ENCODE assay signal across 32 cellular contexts in the genomic region with DNA sequence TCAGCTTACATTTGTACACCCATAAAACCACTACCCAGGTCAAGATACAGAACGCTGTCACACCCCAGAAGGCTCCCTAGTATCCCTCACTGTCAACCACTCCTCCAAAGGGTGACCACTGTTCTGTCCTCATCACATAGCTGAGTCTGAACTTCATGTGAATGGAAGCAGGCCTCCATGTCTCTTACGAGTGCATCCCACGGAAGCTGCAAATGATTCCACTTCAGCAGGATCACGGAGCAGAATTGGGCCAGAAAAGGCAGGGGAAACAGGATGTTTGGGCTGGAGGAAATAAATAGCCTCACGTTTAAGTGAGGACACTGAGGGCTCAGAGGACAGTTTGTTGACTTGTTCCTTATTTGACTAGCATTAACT. TPM values are rescaled to one million over a fixed set of nuclear protein-coding genes. Genes with fewer than 3 reads are reported as not detected.
DNase-seq lines count a peak whose midpoint lies in the region; ATAC-seq, FAIRE-seq and TF ChIP-seq lines count a peak whose summit lies in the region.
"Had no signal": no experiment of that assay in that cellular context is flagged by ENCODE, and none has a peak within 500 bp of the region (broad histone marks: within the 10 kb centered on the region; RNA-seq: fewer than 3 reads in every experiment).

No MANE protein-coding gene starts in this region.

- in situ Hi-C loops in HepG2 (cut with HindIII; ENCODE audit: extremely low pct_ligation_motif_present, low pct_unique_long_range_greater_than_20kb), result no loop called here

- H3K79me2 ChIP-seq in HepG2 (ENCODE audit: insufficient read depth, low read length), result no peaks in the 10 kb centered on the region

- H3K27me3 ChIP-seq in liver (ENCODE audit: control insufficient read depth in 4 of 4, insufficient read depth in 4 of 4, low read length in 3 of 4) (no peaks in the 10 kb centered on the region), HepG2 (ENCODE audit: control insufficient read depth in 1 of 2, insufficient read depth in 2 of 2, low read length in 2 of 2) (peaks cover 0 to 22% of the 10 kb centered on the region in 2 experiments; a peak in 3 of 5 replicates), pancreas (no peaks in the 10 kb centered on the region)
- H3K27me3 ChIP-seq: BLaER1, gastrocnemius medialis, vagina had no signal

- TF ChIP-seq CTCF in liver (IDR thresholded peaks at IDR 0.05; ENCODE audit: low read depth, low read length, missing input control) (no peak), HepG2 (CRISPR knock-in tag; IDR thresholded peaks at IDR 0.05) (no peak), coronary artery (IDR thresholded peaks at IDR 0.05) (no peak), pancreas (IDR thresholded peaks at IDR 0.05) (no peak), CD14-positive monocyte (IDR thresholded peaks at IDR 0.05) (no peak)

- H3K9me3 ChIP-seq in liver (ENCODE audit: control insufficient read depth in 4 of 4, low read length in 3 of 4), result no peaks in the 10 kb centered on the region
- no peaks in the 10 kb centered on the region for H3K9me3 ChIP-seq in HepG2 (ENCODE audit: low read length)
- H3K9me3 ChIP-seq in pancreas, result no peaks in the 10 kb centered on the region
- H3K9me3 ChIP-seq: BLaER1, Caco-2, gastrocnemius medialis, thoracic aorta, vagina had no signal

- H3K4me1 ChIP-seq in liver (ENCODE audit: control insufficient read depth in 4 of 4, insufficient read depth in 4 of 4, low read length in 3 of 4), result no peaks in the 10 kb centered on the region
- H3K4me1 ChIP-seq in HepG2 (ENCODE audit: insufficient read depth, low read length), result peaks cover 4% of the 10 kb centered on the region
- peaks cover 0 to 13% (median 0%) of the 10 kb centered on the region in 3 donors for H3K4me1 ChIP-seq in pancreas
- H3K4me1 ChIP-seq: gastrocnemius medialis had no signal

- no peak overlapping the region for H3K4me3 Mint-ChIP-seq in naive thymus-derived CD8-positive, alpha-beta T cell
- no peak overlapping the region for H3K4me3 Mint-ChIP-seq in CD14-positive monocyte
- H3K4me3 Mint-ChIP-seq: activated CD4-positive, alpha-beta T cell treated with anti-CD3 and anti-CD28 coated beads for 36 hours; activated T-cell treated with anti-CD3 and anti-CD28 coated beads, Interleukin-2, amount 50 U/mL, for 4 hours; brain; H9; stimulated activated naive CD8-positive, alpha-beta T cell treated with anti-CD3 and anti-CD28 coated beads, Interleukin-15, amount 100 ng/mL, for 72 hours had no signal

- H3K4me3 ChIP-seq in liver (ENCODE audit: low read depth in 1 of 3, low read length in 3 of 3) (no peak overlapping the region), HepG2 (replicated peaks in 1 of 3; ENCODE audit: insufficient read depth in 1 of 3, low read depth in 2 of 3, low read length in 3 of 3) (no peak overlapping the region), coronary artery (no peak overlapping the region), pancreas (no peak overlapping the region)
- H3K4me3 ChIP-seq: BLaER1, gastrocnemius medialis, thoracic aorta, vagina had no signal

- no TSS peak for BruUV-seq in HepG2 (replicated peaks; lab: Mats Ljungman, UMichigan)

- whole genome bisulfite sequencing in liver, result 74% methylated on average over 5 of the region's 5 CpGs
- WGBS in HepG2 (ENCODE audit: low lambda C conversion rate), result 34% methylated on average over 5 of the region's 5 CpGs
- WGBS in pancreas, 2 donors, result 81% methylated on average over 5 of the region's 5 CpGs

- H3K27ac Mint-ChIP-seq in naive thymus-derived CD8-positive, alpha-beta T cell, result peak overlapping the region in 7 of 10 donors; percentile 29 to 83 (median 52)
- no peak overlapping the region for H3K27ac Mint-ChIP-seq in CD14-positive monocyte
- H3K27ac Mint-ChIP-seq: stimulated activated naive CD8-positive, alpha-beta T cell treated with anti-CD3 and anti-CD28 coated beads, Interleukin-15, amount 100 ng/mL, for 72 hours had no signal

- TF ChIP-seq RAD21 in liver (IDR thresholded peaks at IDR 0.05), result no peak
- TF ChIP-seq RAD21 in HepG2 (CRISPR knock-in tag; IDR thresholded peaks at IDR 0.05), result no peak

- H2AFZ ChIP-seq in HepG2 (ENCODE audit: low read length), result no peak overlapping the region

- CTCF ChIA-PET in HepG2 (lab: Yijun Ruan, JAX; ENCODE audit: low intra/inter-chr PET ratio, low total read pairs), result no interaction called here

- TF ChIP-seq EP300 in HepG2 (IDR thresholded peaks at IDR 0.05; ENCODE audit: low read depth in 2 of 2, low read length in 2 of 2), result no peak
- TF ChIP-seq EP300 in HepG2 (CRISPR knock-in tag; IDR thresholded peaks at IDR 0.05; ENCODE audit: borderline replicate concordance), result no peak

- no peaks in the 10 kb centered on the region for H3K36me3 ChIP-seq in liver (ENCODE audit: control insufficient read depth in 4 of 4, insufficient read depth in 3 of 4, low read depth in 1 of 4, low read length in 3 of 4)
- no peaks in the 10 kb centered on the region for H3K36me3 ChIP-seq in HepG2 (replicated peaks in 1 of 2; ENCODE audit: control insufficient read depth in 1 of 2, insufficient read depth in 2 of 2, low read length in 2 of 2)
- no peaks in the 10 kb centered on the region for H3K36me3 ChIP-seq in pancreas
- H3K36me3 ChIP-seq: BLaER1, gastrocnemius medialis, thoracic aorta, vagina had no signal

- ATAC-seq in HepG2 (no peak), pancreas (no peak), GM21367 (IDR thresholded peaks at IDR 0.05; ENCODE audit: unreplicated experiment) (no peak)
- no peak for ATAC-seq in naive thymus-derived CD8-positive, alpha-beta T cell
- ATAC-seq: activated CD4-positive, alpha-beta T cell treated with anti-CD3 and anti-CD28 coated beads for 36 hours; activated T-cell treated with anti-CD3 and anti-CD28 coated beads, Interleukin-2, amount 50 U/mL, for 4 hours; gastrocnemius medialis; stimulated activated naive CD8-positive, alpha-beta T cell treated with anti-CD3 and anti-CD28 coated beads, Interleukin-15, amount 100 ng/mL, for 72 hours had no signal

- peaks cover 0 to 2% (median 0%) of the 10 kb centered on the region in 9 donors for H3K9me3 Mint-ChIP-seq in naive thymus-derived CD8-positive, alpha-beta T cell
- H3K9me3 Mint-ChIP-seq in CD14-positive monocyte, result peaks cover 0 to 7% (median 2%) of the 10 kb centered on the region in 7 donors
- H3K9me3 Mint-ChIP-seq: activated T-cell treated with anti-CD3 and anti-CD28 coated beads, Interleukin-2, amount 50 U/mL, for 4 hours; brain; H9; stimulated activated naive CD8-positive, alpha-beta T cell treated with anti-CD3 and anti-CD28 coated beads, Interleukin-15, amount 100 ng/mL, for 72 hours had no signal

- DNase-seq in HepG2 (ENCODE audit: low spot score) (no peak), coronary artery (ENCODE audit: low spot score) (peak; percentile 47), pancreas (no peak), CD14-positive monocyte (ENCODE audit: low spot score) (no peak)
- no peak for DNase-seq in naive thymus-derived CD8-positive, alpha-beta T cell
- DNase-seq: activated CD4-positive, alpha-beta T cell treated with anti-CD3 and anti-CD28 coated beads for 36 hours; activated naive CD4-positive, alpha-beta T cell; activated T-cell treated with anti-CD3 and anti-CD28 coated beads, Interleukin-2, amount 50 U/mL, for 4 hours; Caco-2; DMS53; gastrocnemius medialis; H9; Kasumi-1; kidney glomerular epithelial cell; mammary epithelial cell; MV-4-11; NCI-H1436 treated with DMSO at 0.1 percent for 48 hours; NCI-H2081 treated with DMSO at 0.1 percent for 48 hours; NCI-H226; NCI-H69; SHP77; small intestine; stimulated activated naive CD8-positive, alpha-beta T cell treated with anti-CD3 and anti-CD28 coated beads, Interleukin-15, amount 100 ng/mL, for 72 hours had no signal

- peaks cover 40 to 86% (median 66%) of the 10 kb centered on the region in 4 donors for H3K4me1 Mint-ChIP-seq in naive thymus-derived CD8-positive, alpha-beta T cell
- peaks cover 51% of the 10 kb centered on the region for H3K4me1 Mint-ChIP-seq in CD14-positive monocyte

- no peak overlapping the region for H3K4me2 ChIP-seq in HepG2 (ENCODE audit: low read depth, low read length)
- H3K4me2 ChIP-seq: BLaER1 had no signal

- H3K27ac ChIP-seq in liver (ENCODE audit: low read depth in 1 of 2, low read length in 2 of 2) (no peak overlapping the region), HepG2 (ENCODE audit: extremely low read length, insufficient read depth, low read length) (no peak overlapping the region), coronary artery (peak overlapping the region in 1 of 2 donors; percentile 17), pancreas (no peak overlapping the region)
- H3K27ac ChIP-seq: BLaER1, HL-60, thoracic aorta, vagina had no signal

- TF ChIP-seq POLR2A in HepG2 (IDR thresholded peaks at IDR 0.05; ENCODE audit: insufficient read depth in 1 of 2, low read depth in 2 of 2, low read length in 2 of 2), result no peak

- H3K27me3 Mint-ChIP-seq in naive thymus-derived CD8-positive, alpha-beta T cell, result no peaks in the 10 kb centered on the region
- peaks cover 7 to 17% (median 11%) of the 10 kb centered on the region in 3 donors for H3K27me3 Mint-ChIP-seq in CD14-positive monocyte (ENCODE audit: low read depth in 3 of 3)
- H3K27me3 Mint-ChIP-seq: activated CD4-positive, alpha-beta T cell treated with anti-CD3 and anti-CD28 coated beads for 36 hours; stimulated activated naive CD8-positive, alpha-beta T cell treated with anti-CD3 and anti-CD28 coated beads, Interleukin-15, amount 100 ng/mL, for 72 hours had no signal

- H4K20me1 ChIP-seq in HepG2 (ENCODE audit: insufficient read depth, low read length), result no peaks in the 10 kb centered on the region
- H4K20me1 ChIP-seq: BLaER1 had no signal

- intact Hi-C loops in HepG2 (cut with micrococcal nuclease; ENCODE audit: unreplicated experiment) (no loop called here), pancreas (cut with DNase I) (no loop called here), CD14-positive monocyte (cut with micrococcal nuclease) (no loop called here)

- no peak overlapping the region for H3K9ac ChIP-seq in liver (ENCODE audit: low read depth in 1 of 2, low read length in 2 of 2)
- no peak overlapping the region for H3K9ac ChIP-seq in HepG2 (ENCODE audit: insufficient read depth, low read depth, low read length)
- H3K9ac ChIP-seq: BLaER1 had no signal

- FAIRE-seq in HepG2 (lab: Jason Lieb, UNC), result no peak
- FAIRE-seq in pancreas (lab: Jason Lieb, UNC), result no peak
- FAIRE-seq: endothelial cell of umbilical vein, GM12891, small intestine had no signal

- POLR2A ChIA-PET in HepG2 (lab: Yijun Ruan, JAX), result no interaction called here
- POLR2A ChIA-PET in naive thymus-derived CD8-positive, alpha-beta T cell (lab: Charles Lee), result interaction anchor here (1.2 to 33.2 kb wide), 3 partner anchors 13 to 36 kb away, joined by 3 to 697 read pairs (median 49); a partner anchor contains a TSS

- H3K36me3 Mint-ChIP-seq in naive thymus-derived CD8-positive, alpha-beta T cell, result no peaks in the 10 kb centered on the region
- H3K36me3 Mint-ChIP-seq in CD14-positive monocyte, result no peaks in the 10 kb centered on the region
- H3K36me3 Mint-ChIP-seq: brain had no signal

RNA-seq across cellular contexts. Expression of a gene that starts 38.4 kb away (rescaled TPM):
- total RNA-seq in liver, result 10 to 100 TPM in 1 of 2 donors, 1 to 10 TPM in 1; 8.5 to 50.8 TPM
- 1 to 10 TPM; 4.1 to 9.6 TPM for polyA plus RNA-seq in liver
- 0.09 and 0.10 TPM in 2 replicates for total RNA-seq in HepG2 (2016; rRNA removed; fragmentation: Illumina TruSeq; extraction: Trizol)
- total RNA-seq in HepG2 (2016; cell fraction: cytosol; rRNA removed; fragmentation: Illumina TruSeq; extraction: Trizol; ENCODE audit: low read depth), result not detected in 2 replicates
- 0.15 TPM in 1 of 2 replicates, not detected in the other for total RNA-seq in HepG2 (2016; cell fraction: insoluble cytoplasmic fraction; rRNA removed; fragmentation: Illumina TruSeq; extraction: Trizol)
- total RNA-seq in HepG2 (2016; cell fraction: membrane; rRNA removed; fragmentation: Illumina TruSeq; extraction: Trizol), result 0.06 and 0.10 TPM in 2 replicates
- not detected in 2 replicates for total RNA-seq in HepG2 (2016; cell fraction: nucleus; rRNA removed; fragmentation: Illumina TruSeq; extraction: Trizol)
- 0.16 and 0.25 TPM in 2 replicates for polyA plus RNA-seq in HepG2 (2011; rRNA removed)
- 0.12 and 0.28 TPM in 2 replicates for polyA plus RNA-seq in HepG2 (2011; cell fraction: cytosol; rRNA removed)
- 0.05 and 0.16 TPM in 2 replicates for polyA plus RNA-seq in HepG2 (2011; cell fraction: nucleus; rRNA removed)
- polyA plus RNA-seq in HepG2 (2012), result 0.13 TPM in 1 of 2 replicates, not detected in the other
- not detected in 2 replicates for polyA plus RNA-seq in HepG2 (2016; cell fraction: cytosol; fragmentation: Illumina TruSeq; extraction: Trizol; ENCODE audit: low read depth)
- polyA plus RNA-seq in HepG2 (2016; cell fraction: insoluble cytoplasmic fraction; fragmentation: Illumina TruSeq; extraction: Trizol; ENCODE audit: low read depth), result 0.16 and 0.23 TPM in 2 replicates
- polyA plus RNA-seq in HepG2 (2016; cell fraction: membrane; fragmentation: Illumina TruSeq; extraction: Trizol; ENCODE audit: low read depth), result 0.14 TPM in 1 of 2 replicates, not detected in the other
- not detected in 2 replicates for polyA plus RNA-seq in HepG2 (2016; cell fraction: nucleus; fragmentation: Illumina TruSeq; extraction: Trizol; ENCODE audit: insufficient read depth, low read depth)
- polyA minus RNA-seq in HepG2 (2011; rRNA and poly(A)+ RNA removed; ENCODE audit: low replicate concordance), result 0.16 and 0.91 TPM in 2 replicates
- polyA minus RNA-seq in HepG2 (2011; cell fraction: cytosol; rRNA and poly(A)+ RNA removed), result not detected in 2 replicates
- polyA minus RNA-seq in HepG2 (2011; cell fraction: nucleus; rRNA and poly(A)+ RNA removed), result 0.13 TPM in 1 of 2 replicates, not detected in the other
- 100 to 1,000 TPM; 537 to 573 TPM for total RNA-seq in naive thymus-derived CD8-positive, alpha-beta T cell
- polyA plus RNA-seq in naive thymus-derived CD8-positive, alpha-beta T cell, result 100 to 1,000 TPM; 243 to 356 (median 307) TPM
- total RNA-seq in pancreas, result 10 to 100 TPM in 2 of 6 donors, 1 to 10 TPM in 4; 5.1 to 26.9 (median 7.4) TPM
- 10 to 100 TPM in 1 of 2 donors, 1 to 10 TPM in 1; 4.1 to 12.1 TPM for polyA plus RNA-seq in pancreas
- under 1 TPM; 0.42 to 0.76 TPM for polyA plus RNA-seq in CD14-positive monocyte

Comparison
In these comparisons a context has a peak if more than half of its experiments do, and no peak if none do; other contexts are left out.
1. H3K27ac Mint-ChIP-seq: peak in naive thymus-derived CD8-positive, alpha-beta T cell (7 of 10); none in CD14-positive monocyte (0 of 7).
2. RNA of a gene that starts 38.4 kb away (polyA plus RNA-seq): 243 to 356 TPM in naive thymus-derived CD8-positive, alpha-beta T cell; 4.1 to 12.1 TPM in pancreas, 4.1 to 9.6 TPM in liver, 0.42 to 0.76 TPM in CD14-positive monocyte and 0.05 to 0.28 TPM in HepG2; every median in the first group is over 10 times any median in the second.